ENCODE assay signal across 15 cellular contexts in genomic region chr3:195265363-195265976, GRCh38. TPM values are rescaled to one million over a fixed set of nuclear protein-coding genes. Genes with fewer than 3 reads are reported as not detected.
DNase-seq lines count a peak whose midpoint lies in the region; ATAC-seq, FAIRE-seq and TF ChIP-seq lines count a peak whose summit lies in the region.
"Had no signal": no experiment of that assay in that cellular context is flagged by ENCODE, and none has a peak within 500 bp of the region (broad histone marks: within the 10 kb centered on the region; RNA-seq: fewer than 3 reads in every experiment).

No MANE protein-coding gene starts in this region.

- no peaks in the 10 kb centered on the region for H3K9me3 Mint-ChIP-seq in H9
- no peaks in the 10 kb centered on the region for H3K9me3 Mint-ChIP-seq in neural crest cell
- no peaks in the 10 kb centered on the region for H3K9me3 Mint-ChIP-seq in CD8-positive, alpha-beta memory T cell
- H3K9me3 Mint-ChIP-seq: CD4-positive, alpha-beta T cell; HFFc6 had no signal

- no peak overlapping the region for H2BK5ac ChIP-seq in H9 (ENCODE audit: insufficient read length, low read length)

- H3K36me3 Mint-ChIP-seq in H9 (ENCODE audit: insufficient read depth in 1 of 3, low read depth in 3 of 3) (peaks cover 16 to 42% (median 35%) of the 10 kb centered on the region in 3 experiments), neural crest cell (ENCODE audit: low read depth) (no peaks in the 10 kb centered on the region)
- peaks cover 0 to 13% (median 0%) of the 10 kb centered on the region in 3 donors for H3K36me3 Mint-ChIP-seq in CD8-positive, alpha-beta memory T cell

- H3K4me1 ChIP-seq in A673 (ENCODE audit: insufficient read depth, low read length, poor library complexity, severe bottlenecking) = peaks cover 26% of the 10 kb centered on the region
- H3K4me1 ChIP-seq in H9 (ENCODE audit: insufficient read depth, low read length) = peaks cover 3% of the 10 kb centered on the region; the same call in 1 of the 2 replicates
- peaks cover 17 to 27% of the 10 kb centered on the region in 2 experiments for H3K4me1 ChIP-seq in K562 (replicated peaks in 1 of 2; ENCODE audit: control insufficient read depth in 2 of 2, insufficient read depth in 2 of 2, low read length in 2 of 2)
- H3K4me1 ChIP-seq in CD8-positive, alpha-beta memory T cell (ENCODE audit: insufficient read depth, low read length) = peaks cover 22% of the 10 kb centered on the region

- H3K4me3 ChIP-seq in A673 (ENCODE audit: low read depth, low read length, poor library complexity, severe bottlenecking) (no peak overlapping the region), K562 (no peak overlapping the region)
- H3K4me3 ChIP-seq in CD8-positive, alpha-beta memory T cell (ENCODE audit: low read length) = no peak overlapping the region
- H3K4me3 ChIP-seq: HAP-1 had no signal

- H4K8ac ChIP-seq in H9 (replicated peaks; ENCODE audit: insufficient read length, low read depth, low read length) = no peak overlapping the region

- H3K27me3 ChIP-seq in A673 (replicated peaks; ENCODE audit: insufficient read depth, low read depth, low read length, poor library complexity) (no peaks in the 10 kb centered on the region), H9 (ENCODE audit: insufficient read depth, low read length) (no peaks in the 10 kb centered on the region), K562 (ENCODE audit: control insufficient read depth in 2 of 2, insufficient read depth in 2 of 2, low read length in 2 of 2) (no peaks in the 10 kb centered on the region)
- H3K27me3 ChIP-seq in CD8-positive, alpha-beta memory T cell (ENCODE audit: insufficient read depth, low read length, poor library complexity, severe bottlenecking) = no peaks in the 10 kb centered on the region

- CTCF ChIA-PET in A673 (lab: Charles Lee) (no interaction called here), K562 (lab: Yijun Ruan, JAX; ENCODE audit: low intra/inter-chr PET ratio) (no interaction called here), GM10248 (lab: Yijun Ruan, JAX) (interaction anchor here (1.5 to 1.7 kb wide), 2 partner anchors 17 to 583 kb away, joined by 4 read pairs; no protein-coding TSS in a partner anchor)
- CTCF ChIA-PET in CD8-positive, alpha-beta memory T cell (lab: Charles Lee) = interaction anchor here (1.3 to 1.5 kb wide), 3 partner anchors 257 to 631 kb away, joined by 3 to 6 read pairs (median 4); no protein-coding TSS in a partner anchor

- H3K23me2 ChIP-seq in H9 (ENCODE audit: insufficient read length, low read depth, low read length, poor library complexity, severe bottlenecking) = peaks cover 7% of the 10 kb centered on the region

- no peak overlapping the region for H2BK15ac ChIP-seq in H9 (ENCODE audit: low read depth, low read length)

- H3K18ac ChIP-seq in H9 (ENCODE audit: insufficient read length, low read depth, low read length) = no peak overlapping the region

- no peak overlapping the region for H3K9ac ChIP-seq in H9 (ENCODE audit: extremely low read depth, insufficient read length, low read length)
- no peak overlapping the region for H3K9ac ChIP-seq in K562 (ENCODE audit: insufficient read depth in 1 of 2, low read depth in 2 of 2, low read length in 2 of 2)

- H3K36me3 ChIP-seq in A673 (ENCODE audit: insufficient read depth, low read length, poor library complexity, severe bottlenecking) (no peaks in the 10 kb centered on the region), K562 (ENCODE audit: control insufficient read depth, insufficient read depth, low read length) (peaks cover 38% of the 10 kb centered on the region; the same call in 2 of the 3 replicates)
- H3K36me3 ChIP-seq in CD8-positive, alpha-beta memory T cell (ENCODE audit: insufficient read depth, low read length) = no peaks in the 10 kb centered on the region

- no peak overlapping the region for H3K23ac ChIP-seq in H9 (ENCODE audit: insufficient read length, low read depth, low read length)

- H3K79me2 ChIP-seq in H9 (ENCODE audit: insufficient read depth, low read length) (peaks cover 19% of the 10 kb centered on the region), K562 (ENCODE audit: control insufficient read depth, insufficient read depth, low read length) (peaks cover 48% of the 10 kb centered on the region)

- no TSS peak for BruUV-seq in A673 (replicated peaks; lab: Mats Ljungman, UMichigan)
- BruUV-seq in K562 (replicated peaks; lab: Mats Ljungman, UMichigan) = no TSS peak

- no peak overlapping the region for H3K4ac ChIP-seq in H9 (ENCODE audit: low read depth, low read length)

- intact Hi-C loops in A673 (cut with micrococcal nuclease; ENCODE audit: unreplicated experiment) = loop anchor here (10.0 kb wide), 1 partner anchor 931 kb away; no protein-coding TSS in a partner anchor
- intact Hi-C loops in K562 (cut with micrococcal nuclease) = loop anchor here (10.0 kb wide), 1 partner anchor 931 kb away; no protein-coding TSS in a partner anchor

- no peak overlapping the region for H3K4me3 Mint-ChIP-seq in H9
- peak overlapping the region; percentile 57 for H3K4me3 Mint-ChIP-seq in neural crest cell
- H3K4me3 Mint-ChIP-seq in CD8-positive, alpha-beta memory T cell = peak overlapping the region in 1 of 7 donors; percentile 58
- H3K4me3 Mint-ChIP-seq: B cell; CD4-positive, alpha-beta T cell; HFFc6 had no signal

- H3K4me1 Mint-ChIP-seq in H9 (peaks cover 27 to 29% of the 10 kb centered on the region in 2 experiments), neural crest cell (peaks cover 25% of the 10 kb centered on the region)
- peaks cover 20 to 22% (median 22%) of the 10 kb centered on the region in 3 donors for H3K4me1 Mint-ChIP-seq in CD8-positive, alpha-beta memory T cell

- no peaks in the 10 kb centered on the region; the same call in none of the 2 replicates for H3K27me3 Mint-ChIP-seq in H9 (ENCODE audit: low read depth)
- no peaks in the 10 kb centered on the region for H3K27me3 Mint-ChIP-seq in neural crest cell (ENCODE audit: low read depth)
- no peaks in the 10 kb centered on the region for H3K27me3 Mint-ChIP-seq in CD8-positive, alpha-beta memory T cell
- H3K27me3 Mint-ChIP-seq: B cell; CD4-positive, alpha-beta T cell had no signal

- H3K9me3 ChIP-seq in A673 (ENCODE audit: low read depth, low read length, poor library complexity, severe bottlenecking) (no peaks in the 10 kb centered on the region), H9 (ENCODE audit: control insufficient read depth, low read depth, low read length) (no peaks in the 10 kb centered on the region), K562 (replicated peaks; ENCODE audit: control insufficient read depth, insufficient read depth, low read depth, low read length) (no peaks in the 10 kb centered on the region)
- H3K9me3 ChIP-seq in CD8-positive, alpha-beta memory T cell (ENCODE audit: low read length) = no peaks in the 10 kb centered on the region
- H3K9me3 ChIP-seq: HAP-1 had no signal

- no peak overlapping the region for H2BK120ac ChIP-seq in H9 (ENCODE audit: low read depth, low read length, poor library complexity, severe bottlenecking)

- no peak for FAIRE-seq in K562 (lab: Jason Lieb, UNC)

- peaks cover 7% of the 10 kb centered on the region for H3K79me1 ChIP-seq in H9 (ENCODE audit: insufficient read depth, low read depth, low read length, poor library complexity, severe bottlenecking)

- H2AK5ac ChIP-seq in H9 (ENCODE audit: insufficient read length, low read length) = no peak overlapping the region

- H3K14ac ChIP-seq in H9 (ENCODE audit: insufficient read depth, low read length) = no peak overlapping the region

- H2AFZ ChIP-seq in H9 (ENCODE audit: low read length) (no peak overlapping the region), K562 (ENCODE audit: low read depth, low read length) (no peak overlapping the region)

- no peak for TF ChIP-seq EP300 in K562 (IDR thresholded peaks at IDR 0.05; ENCODE audit: low read length)

- no peak overlapping the region for H4K5ac ChIP-seq in H9 (ENCODE audit: insufficient read length, low read depth, low read length)

- TF ChIP-seq CTCF in A673 (conservative IDR thresholded peaks at IDR 0.05; ENCODE audit: low read depth, low read length) (0 out of 2 replicates have a peak, but pooled peaks have one; percentile 15), H9 (conservative IDR thresholded peaks at IDR 0.05) (0 out of 3 replicates have a peak, but pooled peaks have one; percentile 17), K562 (IDR thresholded peaks at IDR 0.05 in 2 of 3, conservative IDR thresholded peaks at IDR 0.05 in 1 of 3; ENCODE audit: insufficient read depth in 2 of 3, low read depth in 1 of 3, low read length in 3 of 3) (no peak), neural crest cell (conservative IDR thresholded peaks at IDR 0.05) (no peak), GM10248 (IDR thresholded peaks at IDR 0.05; ENCODE audit: control extremely low read depth, extremely low read depth, low read depth, missing control alignments) (no peak)

- H3K27ac ChIP-seq in A673 (ENCODE audit: low read depth, low read length, poor library complexity, severe bottlenecking) (no peak overlapping the region), H9 (ENCODE audit: insufficient read length, low read depth, low read length) (no peak overlapping the region), K562 (ENCODE audit: extremely low read depth, low read depth, low read length) (no peak overlapping the region)
- H3K27ac ChIP-seq in CD8-positive, alpha-beta memory T cell (ENCODE audit: low read depth, low read length) = no peak overlapping the region
- H3K27ac ChIP-seq: HL-60 had no signal

- DNase-seq in A673 (ENCODE audit: low spot score) (no peak), H9 (no peak), K562 (ENCODE audit: extremely low read depth in 1 of 4, low spot score in 3 of 4) (peak in 1 of 4 experiments; percentile 2), neural crest cell (ENCODE audit: low read depth, low spot score) (no peak), GM10248 (ENCODE audit: extremely low spot score) (no peak), NAMALWA (ENCODE audit: low spot score) (no peak)
- DNase-seq in CD8-positive, alpha-beta memory T cell = no peak
- DNase-seq: C1 segment of cervical spinal cord; CD4-positive, alpha-beta T cell; DMS79; HFFc6 had no signal

- H3K9me1 ChIP-seq in K562 (ENCODE audit: control insufficient read depth, insufficient read depth, low read length) = no peaks in the 10 kb centered on the region

- POLR2A ChIA-PET in A673 (lab: Charles Lee; ENCODE audit: low non-redundant PET) (interaction anchor here (0.7 kb wide), 1 partner anchor 583 kb away, joined by 9 read pairs; no protein-coding TSS in a partner anchor), K562 (lab: Yijun Ruan, JAX) (interaction anchor here (0.7 kb wide), 1 partner anchor 482 kb away, joined by 3 read pairs; no protein-coding TSS in a partner anchor), GM10248 (lab: Yijun Ruan, JAX) (no interaction called here)
- POLR2A ChIA-PET in CD8-positive, alpha-beta memory T cell (lab: Charles Lee) = no interaction called here

- ATAC-seq in K562 (no peak), GM19395 (IDR thresholded peaks at IDR 0.05; ENCODE audit: unreplicated experiment) (no peak)

- H3K27ac Mint-ChIP-seq in H9 = peak overlapping the region in 1 of 3 experiments; percentile 13; a peak in 1 of 7 replicates
- H3K27ac Mint-ChIP-seq in neural crest cell (ENCODE audit: unreplicated experiment) = no peak overlapping the region
- no peak overlapping the region for H3K27ac Mint-ChIP-seq in CD8-positive, alpha-beta memory T cell
- H3K27ac Mint-ChIP-seq: B cell; CD4-positive, alpha-beta T cell; HFFc6 had no signal

- no peak overlapping the region for H4K91ac ChIP-seq in H9 (ENCODE audit: insufficient read length, low read depth, low read length)

- TF ChIP-seq RAD21 in K562 (CRISPR knock-in tag; conservative IDR thresholded peaks at IDR 0.05 in 1 of 2, IDR thresholded peaks at IDR 0.05 in 1 of 2) = no peak

- no CpG with 5 or more reads among the region's 13 CpGs for WGBS in H9 (ENCODE audit: extremely low coverage, insufficient read length, low lambda C conversion rate)
- WGBS in K562 (ENCODE audit: insufficient coverage, low coverage, missing lambda C conversion rate) = 89% methylated on average over 13 of the region's 13 CpGs

- TF ChIP-seq POLR2A in K562 (conservative IDR thresholded peaks at IDR 0.05) = no peak

- H2BK20ac ChIP-seq in H9 (ENCODE audit: low read depth, low read length, poor library complexity, severe bottlenecking) = no peak overlapping the region

- H3K4me2 ChIP-seq in H9 (ENCODE audit: insufficient read depth, insufficient read length, low read length) (no peak overlapping the region), K562 (ENCODE audit: insufficient read depth, low read length) (no peak overlapping the region)

- no peak overlapping the region for H3T11ph ChIP-seq in H9 (ENCODE audit: low read length)

- no peak overlapping the region for H2BK12ac ChIP-seq in H9 (ENCODE audit: insufficient read length, low read depth, low read length)

- H4K20me1 ChIP-seq in H9 (ENCODE audit: control insufficient read depth, insufficient read depth, insufficient read length) (no peaks in the 10 kb centered on the region), K562 (replicated peaks; ENCODE audit: control insufficient read depth, insufficient read depth, low read length) (peaks cover 5% of the 10 kb centered on the region; the same call in 1 of the 2 replicates)

- in situ Hi-C loops in K562 (cut with MboI) = loop anchor here (5.0 kb wide), 1 partner anchor 583 kb away; no protein-coding TSS in a partner anchor

- no peak overlapping the region for H3K56ac ChIP-seq in H9 (ENCODE audit: insufficient read length, low read depth, low read length)

RNA-seq across cellular contexts. Expression of gene XXYLT1, which starts 5.5 kb away (rescaled TPM):
- 49.8 and 53.9 TPM in 2 replicates for total RNA-seq in A673 (2021)
- 22.7 and 23.0 TPM in 2 replicates for total RNA-seq in H9 (2021)
- 19.3 and 36.1 TPM in 2 replicates for total RNA-seq in K562 (2011; cell fraction: chromatin; rRNA removed; ENCODE audit: low replicate concordance)
- 35.1 and 39.5 TPM in 2 replicates for total RNA-seq in K562 (2011; cell fraction: nucleolus; rRNA removed)
- 26.9 and 30.3 TPM in 2 replicates for total RNA-seq in K562 (2011; cell fraction: nucleoplasm; rRNA removed)
- 18.9 and 21.3 TPM in 2 replicates for total RNA-seq in K562 (2014; rRNA removed)
- total RNA-seq in K562 (2014; rRNA removed; fragmentation: Illumina TruSeq; extraction: Trizol) = 9.4 and 10.7 TPM in 2 replicates
- 13.8 and 15.0 TPM in 2 replicates for total RNA-seq in K562 (2015; rRNA removed; fragmentation: Illumina TruSeq; extraction: Trizol)
- 18.0 and 18.4 TPM in 2 replicates for total RNA-seq in K562 (2021)
- 14.2 and 14.9 TPM in 2 replicates for polyA plus RNA-seq in K562 (2011; rRNA removed)
- 16.6 and 23.1 TPM in 2 replicates for polyA plus RNA-seq in K562 (2011; cell fraction: cytosol; rRNA removed)
- 8.6 and 13.0 TPM in 2 replicates for polyA plus RNA-seq in K562 (2011; cell fraction: nucleus; rRNA removed)
- 15.3 and 24.2 TPM in 2 replicates for polyA plus RNA-seq in K562 (2012)
- 14.3 and 15.6 TPM in 2 replicates for polyA plus RNA-seq in K562 (2014; fragmentation: Illumina TruSeq; extraction: Trizol)
- 1 to 10 TPM; 1.9 to 2.9 TPM for polyA plus RNA-seq in K562 (2014; fragmentation: Nextera tagmentation; extraction: Ambion mirVana)
- 14.2 and 15.6 TPM in 2 replicates for polyA plus RNA-seq in K562 (2014; rRNA removed)
- polyA minus RNA-seq in K562 (2011; rRNA and poly(A)+ RNA removed) = 9.1 and 12.3 TPM in 2 replicates
- 18.4 and 20.8 TPM in 2 replicates for polyA minus RNA-seq in K562 (2011; cell fraction: cytosol; rRNA and poly(A)+ RNA removed)
- polyA minus RNA-seq in K562 (2011; cell fraction: nucleus; rRNA and poly(A)+ RNA removed) = 11.9 and 16.0 TPM in 2 replicates
- total RNA-seq in neural crest cell = 41.1 and 41.2 TPM in 2 replicates
- 10 to 100 TPM in 1 of 2 experiments, 1 to 10 TPM in 1; 8.3 to 10.5 TPM for total RNA-seq in CD8-positive, alpha-beta memory T cell
- polyA plus RNA-seq in CD8-positive, alpha-beta memory T cell = 7.9 TPM

Comparison
In these comparisons a context has a peak if more than half of its experiments do, and no peak if none do; other contexts are left out.
1. CTCF ChIP-seq: peak in A673 (single experiment) and H9 (single experiment); none in K562 (0 of 3), neural crest cell (single experiment) and GM10248 (single experiment).
2. CTCF ChIA-PET loops: an anchor here in GM10248 (1.5 to 1.7 kb wide) and CD8-positive, alpha-beta memory T cell (1.3 to 1.5 kb wide); none called in A673 and K562.
3. POLR2A ChIA-PET loops: an anchor here in A673 (0.7 kb wide) and K562 (0.7 kb wide); none called in GM10248 and CD8-positive, alpha-beta memory T cell.